Comparison of ENCODE assay signal across 22 cellular contexts in the genomic region with DNA sequence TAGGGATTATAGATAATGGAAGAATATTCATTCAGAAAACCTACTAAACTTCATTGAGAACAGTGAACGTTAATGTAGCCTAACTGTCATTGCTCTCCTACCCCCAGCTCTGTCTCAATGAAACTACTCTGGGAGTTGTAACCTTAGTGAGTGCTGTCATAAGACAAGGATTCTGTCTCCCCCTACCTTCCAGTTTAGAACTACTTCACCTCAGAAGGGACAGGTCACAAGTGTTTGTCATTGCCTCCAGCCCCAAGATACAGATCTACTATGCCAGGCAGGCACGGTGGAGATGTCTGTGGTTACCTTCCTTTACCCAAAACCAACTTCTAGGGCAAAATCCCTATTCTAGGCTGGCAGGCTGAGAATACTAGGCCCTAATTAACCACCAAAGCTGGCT.
DNase-seq lines count a peak whose midpoint lies in the region; ATAC-seq, FAIRE-seq and TF ChIP-seq lines count a peak whose summit lies in the region.
"Had no signal": no experiment of that assay in that cellular context is flagged by ENCODE, and none has a peak within 500 bp of the region (broad histone marks: within the 10 kb centered on the region; RNA-seq: fewer than 3 reads in every experiment).

No MANE protein-coding gene starts in this region.

- peak; percentile 40 for TF ChIP-seq CTCF in C4-2B (conservative IDR thresholded peaks at IDR 0.05)
- peak; percentile 11 for TF ChIP-seq CTCF in DND-41 (IDR thresholded peaks at IDR 0.05; ENCODE audit: borderline replicate concordance, extremely low read depth, low read length, poor library complexity, severe bottlenecking)
- peak in 2 of 3 experiments; percentile 45 to 57; a peak in 3 of 4 replicates for TF ChIP-seq CTCF in H1 (IDR thresholded peaks at IDR 0.05; ENCODE audit: control extremely low read depth in 1 of 3, insufficient read depth in 1 of 3, low read depth in 1 of 3, low read length in 3 of 3)
- no peak for TF ChIP-seq CTCF in thyroid gland (IDR thresholded peaks at IDR 0.05)

- H3K9ac ChIP-seq in DND-41 (ENCODE audit: low read depth, low read length) (no peak overlapping the region), H1 (replicated peaks in 1 of 4; ENCODE audit: extremely low read depth in 1 of 4, low read depth in 3 of 4, low read length in 3 of 4) (no peak overlapping the region)

- no peak overlapping the region for H2BK120ac ChIP-seq in H1 (replicated peaks; ENCODE audit: low read depth, low read length)

- no peak overlapping the region for H2BK15ac ChIP-seq in H1 (ENCODE audit: low read length)

- no peak overlapping the region for H3K18ac ChIP-seq in H1 (ENCODE audit: extremely low read depth, low read length)

- DNase-seq in DND-41 (no peak), NCI-H69 (lab: John Stamatoyannopoulos, UW) (peak; percentile 50), H1 (ENCODE audit: low read depth in 1 of 2, low spot score in 2 of 2) (no peak), GDM1 (lab: John Stamatoyannopoulos, UW) (no peak), thyroid gland (no peak)
- DNase-seq in activated CD8-positive, alpha-beta memory T cell treated with anti-CD3 and anti-CD28 coated beads, Interleukin-2, amount 50 U/mL, for 4 hours = no peak
- DNase-seq: activated CD8-positive, alpha-beta T cell treated with anti-CD3 and anti-CD28 coated beads for 36 hours; activated gamma-delta T cell; activated naive CD8-positive, alpha-beta T cell treated with anti-CD3 and anti-CD28 coated beads, Interleukin-2, amount 50 U/mL, for 24 hours; activated T-cell treated with anti-CD3 and anti-CD28 coated beads, Interleukin-2, amount 50 U/mL, for 1 hour; cerebellar nuclear complex; dorsolateral prefrontal cortex; Kasumi-1; left colon; NCI-H1105 treated with DMSO at 0.1 percent for 48 hours; stimulated activated CD8-positive, alpha-beta memory T cell treated with anti-CD3 and anti-CD28 coated beads, Interleukin-4, amount 100 ng/mL, for 48 hours; stomach had no signal

- H3K4ac ChIP-seq in H1 (replicated peaks; ENCODE audit: insufficient read length, low read depth, low read length) = no peak overlapping the region

- no peak overlapping the region for H2BK5ac ChIP-seq in H1 (ENCODE audit: low read depth, low read length)

- no peak overlapping the region for H4K8ac ChIP-seq in H1 (ENCODE audit: extremely low read depth, insufficient read depth, low read length)

- intact Hi-C loops in thyroid gland (cut with DNase I) = no loop called here

- no peaks in the 10 kb centered on the region for H3K23me2 ChIP-seq in H1 (ENCODE audit: low read depth, low read length)

- H2AFZ ChIP-seq in DND-41 (ENCODE audit: low read depth, low read length) (no peak overlapping the region), H1 (ENCODE audit: low read length) (peak overlapping the region; percentile 91; the same call in 1 of the 2 replicates)

- CTCF ChIA-PET in H1 (lab: Charles Lee; ENCODE audit: partially characterized antibody) = interaction anchor here (0.5 to 2.0 kb wide), 4 partner anchors 21 to 801 kb away, joined by 3 to 6 read pairs (median 3); no protein-coding TSS in a partner anchor

- no peak for ATAC-seq in DND-41 (ENCODE audit: insufficient read depth, low read depth)
- no peak for ATAC-seq in HG02981 (IDR thresholded peaks at IDR 0.05; ENCODE audit: unreplicated experiment)
- ATAC-seq: activated CD8-positive, alpha-beta T cell treated with anti-CD3 and anti-CD28 coated beads for 36 hours; activated naive CD8-positive, alpha-beta T cell treated with anti-CD3 and anti-CD28 coated beads, Interleukin-2, amount 50 U/mL, for 24 hours; left colon had no signal

- no peak overlapping the region for H2BK12ac ChIP-seq in H1 (ENCODE audit: low read depth, low read length)

- no peaks in the 10 kb centered on the region for H3K79me2 ChIP-seq in DND-41 (ENCODE audit: insufficient read depth, low read length)
- no peaks in the 10 kb centered on the region for H3K79me2 ChIP-seq in H1 (ENCODE audit: control insufficient read depth in 1 of 2, insufficient read depth in 2 of 2, low read length in 2 of 2)

- H3K9me3 ChIP-seq in DND-41 (ENCODE audit: insufficient read depth, low read length, severe bottlenecking) (no peaks in the 10 kb centered on the region), H1 (ENCODE audit: insufficient read depth in 2 of 2, low read depth in 1 of 2, low read length in 1 of 2) (no peaks in the 10 kb centered on the region), thyroid gland (no peaks in the 10 kb centered on the region)
- H3K9me3 ChIP-seq: prostate gland had no signal

- H3K4me2 ChIP-seq in DND-41 (ENCODE audit: insufficient read depth, low read length) = no peak overlapping the region
- no peak overlapping the region for H3K4me2 ChIP-seq in H1 (ENCODE audit: insufficient read depth in 1 of 2, low read depth in 2 of 2, low read length in 2 of 2)

- H3K27ac ChIP-seq in C4-2B = no peak overlapping the region
- H3K27ac ChIP-seq in DND-41 (ENCODE audit: low read length) = no peak overlapping the region
- H3K27ac ChIP-seq in H1 (ENCODE audit: low read depth, low read length) = no peak overlapping the region
- no peak overlapping the region for H3K27ac ChIP-seq in thyroid gland
- H3K27ac ChIP-seq: dorsolateral prefrontal cortex, prostate gland, stomach, tibial nerve had no signal

- no peak for FAIRE-seq in H1 (lab: Jason Lieb, UNC)
- FAIRE-seq: endothelial cell of umbilical vein had no signal

- H3K27me3 ChIP-seq in DND-41 (ENCODE audit: insufficient read depth, low read length, poor library complexity) (no peaks in the 10 kb centered on the region), H1 (replicated peaks in 1 of 4; ENCODE audit: control insufficient read depth in 3 of 4, extremely low read depth in 1 of 4, insufficient read depth in 3 of 4, low read length in 3 of 4) (no peaks in the 10 kb centered on the region), thyroid gland (no peaks in the 10 kb centered on the region)
- H3K27me3 ChIP-seq: dorsolateral prefrontal cortex, stomach, tibial nerve had no signal

- H3K4me1 ChIP-seq in DND-41 (ENCODE audit: insufficient read depth, low read length) (no peaks in the 10 kb centered on the region), H1 (replicated peaks in 1 of 4; ENCODE audit: control insufficient read depth in 3 of 4, insufficient read depth in 4 of 4, low read length in 3 of 4) (no peaks in the 10 kb centered on the region), thyroid gland (no peaks in the 10 kb centered on the region)
- H3K4me1 ChIP-seq: prostate gland had no signal

- no peak for TF ChIP-seq EP300 in H1 (IDR thresholded peaks at IDR 0.05; ENCODE audit: borderline replicate concordance in 1 of 2, low read depth in 2 of 2, low read length in 2 of 2)

- H3K56ac ChIP-seq in H1 (replicated peaks; ENCODE audit: insufficient read length, low read depth, low read length) = no peak overlapping the region

- no peak overlapping the region for H2AK5ac ChIP-seq in H1 (ENCODE audit: low read depth, low read length)

- no peak overlapping the region for H4K91ac ChIP-seq in H1 (replicated peaks; ENCODE audit: insufficient read length, low read length)

- H3K4me3 ChIP-seq in DND-41 (ENCODE audit: low read depth in 1 of 2, low read length in 2 of 2) = no peak overlapping the region
- H3K4me3 ChIP-seq in H1 (ENCODE audit: extremely low read depth in 1 of 4, insufficient read depth in 2 of 4, low read depth in 3 of 4, low read length in 4 of 4) = no peak overlapping the region
- H3K4me3 ChIP-seq in thyroid gland (replicated peaks in 1 of 3) = no peak overlapping the region
- H3K4me3 ChIP-seq: dorsolateral prefrontal cortex, prostate gland, stomach, tibial nerve had no signal

- 90% methylated on average over 2 of the region's 2 CpGs; no CpG with 5 or more reads in 1 of the 2 experiments for WGBS in H1 (ENCODE audit: extremely low coverage in 1 of 2, insufficient coverage in 1 of 2, insufficient read length in 1 of 2, insufficient replicate concordance in 2 of 2, low coverage in 1 of 2, low lambda C conversion rate in 2 of 2, missing lambda C conversion rate in 1 of 2), 2 experiments
- 84 to 91% methylated on average over 2 of the region's 2 CpGs for WGBS in thyroid gland, 2 donors

- H3K23ac ChIP-seq in H1 (ENCODE audit: insufficient read length) = no peak overlapping the region

- TF ChIP-seq RAD21 in H1 (IDR thresholded peaks at IDR 0.05 in 1 of 2, conservative IDR thresholded peaks at IDR 0.05 in 1 of 2; ENCODE audit: low read depth in 2 of 2, low read length in 2 of 2) = peak; percentile 61 to 71

- H3K79me1 ChIP-seq in H1 (ENCODE audit: low read depth, low read length) = no peaks in the 10 kb centered on the region

- no peak overlapping the region for H4K5ac ChIP-seq in H1 (ENCODE audit: insufficient read length, low read depth, low read length)

- POLR2A ChIA-PET in H1 (lab: Charles Lee; ENCODE audit: partially characterized antibody) = no interaction called here

- no peaks in the 10 kb centered on the region for H4K20me1 ChIP-seq in DND-41 (ENCODE audit: insufficient read depth, low read length)
- no peaks in the 10 kb centered on the region for H4K20me1 ChIP-seq in H1 (replicated peaks in 1 of 2; ENCODE audit: control insufficient read depth in 1 of 2, insufficient read depth in 2 of 2, low read length in 2 of 2)

- no peak overlapping the region for H3K14ac ChIP-seq in H1 (ENCODE audit: insufficient read length)

- H3K36me3 ChIP-seq in DND-41 (ENCODE audit: insufficient read depth, low read length) (no peaks in the 10 kb centered on the region), H1 (ENCODE audit: control insufficient read depth in 2 of 4, insufficient read depth in 4 of 4, low read length in 3 of 4) (no peaks in the 10 kb centered on the region), thyroid gland (no peaks in the 10 kb centered on the region)
- H3K36me3 ChIP-seq: prostate gland, stomach, tibial nerve had no signal

- H2BK20ac ChIP-seq in H1 (ENCODE audit: low read length) = no peak overlapping the region

- TF ChIP-seq POLR2A in H1 (IDR thresholded peaks at IDR 0.05; ENCODE audit: control extremely low read depth in 1 of 2, low read depth in 2 of 2, low read length in 2 of 2) (no peak), thyroid gland (IDR thresholded peaks at IDR 0.05) (no peak)

TF ChIP-seq in H1, 55 proteins besides CTCF, POLR2A, EP300 and RAD21 (continues in another document):
- TF ChIP-seq CHD2 (IDR thresholded peaks at IDR 0.05; ENCODE audit: low read length) (no peak), CREB1 (IDR thresholded peaks at IDR 0.05) (no peak), TCF12 (IDR thresholded peaks at IDR 0.05; ENCODE audit: low read depth, low read length) (no peak), POU5F1 (IDR thresholded peaks at IDR 0.05; ENCODE audit: low read depth, low read length) (no peak), HDAC6 (IDR thresholded peaks at IDR 0.05; ENCODE audit: low read depth, low read length) (no peak), YY1 (IDR thresholded peaks at IDR 0.05; ENCODE audit: low read depth, low read length) (no peak)
- TF ChIP-seq, protein P1, sequence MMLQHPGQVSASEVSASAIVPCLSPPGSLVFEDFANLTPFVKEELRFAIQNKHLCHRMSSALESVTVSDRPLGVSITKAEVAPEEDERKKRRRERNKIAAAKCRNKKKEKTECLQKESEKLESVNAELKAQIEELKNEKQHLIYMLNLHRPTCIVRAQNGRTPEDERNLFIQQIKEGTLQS (IDR thresholded peaks at IDR 0.05; ENCODE audit: insufficient read depth, low read depth, low read length) = no peak

Comparison
In these comparisons a context has a peak if more than half of its experiments do, and no peak if none do; other contexts are left out.
1. CTCF ChIP-seq: peak in C4-2B (single experiment), DND-41 (single experiment) and H1 (2 of 3); none in thyroid gland (0 of 6).